In the genomic region with DNA sequence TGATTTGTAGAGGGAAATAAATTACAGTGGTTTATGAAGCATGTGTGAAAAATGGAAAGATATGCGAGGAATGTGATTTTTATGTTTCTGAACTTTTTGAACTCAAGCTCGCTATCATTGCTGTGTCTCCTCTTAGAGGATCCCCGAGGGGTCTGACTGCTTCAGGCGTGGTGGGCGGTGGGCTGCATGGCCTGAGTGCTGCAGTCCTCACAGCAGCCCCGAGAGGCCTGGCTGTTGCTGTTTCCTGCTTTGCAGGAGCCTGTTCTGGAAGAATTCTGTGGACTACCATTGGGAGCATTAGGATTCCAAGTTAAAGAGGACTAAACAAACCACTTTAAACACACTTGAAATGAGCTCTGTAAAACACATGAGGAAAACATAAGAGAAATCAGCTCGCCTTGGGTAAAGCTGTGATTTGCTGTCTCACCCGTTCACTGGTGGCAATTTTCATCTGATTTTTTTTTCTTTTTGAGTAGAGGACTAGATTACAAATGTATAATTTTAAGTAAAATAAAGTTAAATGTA, we compare ENCODE assay signal across 10 cellular contexts.
DNase-seq lines count a peak whose midpoint lies in the region; ATAC-seq and TF ChIP-seq lines count a peak whose summit lies in the region.
"Had no signal": no experiment of that assay in that cellular context is flagged by ENCODE, and none has a peak within 500 bp of the region (broad histone marks: within the 10 kb centered on the region; RNA-seq: fewer than 3 reads in every experiment).

No MANE protein-coding gene starts in this region.

- H3K14ac ChIP-seq in trophoblast cell (ENCODE audit: low read length): no peak overlapping the region

- no peak overlapping the region for H2BK12ac ChIP-seq in trophoblast cell (ENCODE audit: low read length)

- H2AFZ ChIP-seq in trophoblast cell (ENCODE audit: insufficient read depth, low read length, poor library complexity): no peak overlapping the region

- H3K4ac ChIP-seq in trophoblast cell (ENCODE audit: low read depth, low read length): no peak overlapping the region

- H3K36me3 Mint-ChIP-seq in T-cell: peaks cover 2% of the 10 kb centered on the region

- H3K23ac ChIP-seq in trophoblast cell (ENCODE audit: low read length): no peak overlapping the region

- no peak overlapping the region for H4K91ac ChIP-seq in trophoblast cell (ENCODE audit: low read depth, low read length)

- ATAC-seq in T-cell (replicated peaks in 1 of 4): no peak
- no peak for ATAC-seq in GM21825 (IDR thresholded peaks at IDR 0.05; ENCODE audit: unreplicated experiment)

- no peak overlapping the region for H2AK5ac ChIP-seq in trophoblast cell (ENCODE audit: low read length)

- no peaks in the 10 kb centered on the region for H3K27me3 ChIP-seq in SJCRH30
- no peaks in the 10 kb centered on the region for H3K27me3 ChIP-seq in trophoblast cell (ENCODE audit: insufficient read depth, low read length)

- peaks cover 71 to 84% (median 81%) of the 10 kb centered on the region in 3 donors for H3K4me1 Mint-ChIP-seq in T-cell

- no peak overlapping the region for H3K9ac ChIP-seq in trophoblast cell (ENCODE audit: low read length)

- POLR2A ChIA-PET in T-cell (lab: Charles Lee): interaction anchor here in 1 of 2 donors (0.6 to 1.0 kb wide), 3 partner anchors 23 to 34 kb away, joined by 3 to 4 read pairs (median 4); no protein-coding TSS in a partner anchor

- no peak for TF ChIP-seq CTCF in fibroblast of mammary gland (conservative IDR thresholded peaks at IDR 0.05; ENCODE audit: control insufficient read depth, insufficient read depth, low read depth, low read length)

- peak overlapping the region; percentile 47 for H3K4me2 ChIP-seq in trophoblast cell (ENCODE audit: low read length)

- H3K27me3 Mint-ChIP-seq in T-cell: no peaks in the 10 kb centered on the region
- H3K27me3 Mint-ChIP-seq: activated B cell treated with CpG ODN at 0.5 μM for 24 hours had no signal

- H2BK120ac ChIP-seq in trophoblast cell (ENCODE audit: insufficient read depth, low read length, poor library complexity): no peak overlapping the region

- H3K79me1 ChIP-seq in trophoblast cell (ENCODE audit: low read length): peaks cover 11% of the 10 kb centered on the region

- H3K9me3 ChIP-seq in SJCRH30 (replicated peaks) (no peaks in the 10 kb centered on the region), trophoblast cell (ENCODE audit: insufficient read depth, low read depth, low read length) (no peaks in the 10 kb centered on the region)

- no peak overlapping the region for H2BK5ac ChIP-seq in trophoblast cell (ENCODE audit: low read depth, low read length, poor library complexity)

- WGBS in trophoblast cell (ENCODE audit: extremely low coverage, insufficient coverage, insufficient read length): 100% methylated on average over 1 of the region's 8 CpGs

- peak; percentile 31 for DNase-seq in AG20443 (ENCODE audit: low spot score)
- no peak for DNase-seq in SJCRH30
- DNase-seq in fibroblast of mammary gland (ENCODE audit: low read depth): no peak
- peak in 1 of 2 donors; percentile 14 for DNase-seq in trophoblast cell
- no peak for DNase-seq in T-cell
- DNase-seq in stimulated activated CD4-positive, alpha-beta T cell treated with anti-CD3 and anti-CD28 coated beads, Interleukin-1b, Interleukin-23, amount 100 ng/mL, for 48 hours: no peak
- DNase-seq in GF-D8 (lab: John Stamatoyannopoulos, UW): no peak
- DNase-seq: activated B cell treated with CpG ODN at 0.5 μM for 24 hours, activated gamma-delta T cell had no signal

- H3K27ac Mint-ChIP-seq in T-cell: peak overlapping the region in 1 of 2 donors; percentile 64
- H3K27ac Mint-ChIP-seq: activated B cell treated with CpG ODN at 0.5 μM for 24 hours had no signal

- no peak overlapping the region for H4K12ac ChIP-seq in trophoblast cell (ENCODE audit: low read depth, low read length)

- H3K79me2 ChIP-seq in trophoblast cell (ENCODE audit: control insufficient read depth, insufficient read depth, low read length, poor library complexity): peaks cover 4% of the 10 kb centered on the region

- H3K27ac ChIP-seq in SJCRH30 (peak overlapping the region; percentile 18), trophoblast cell (ENCODE audit: low read depth, low read length) (peak overlapping the region; percentile 78)

- no peaks in the 10 kb centered on the region for H3K9me3 Mint-ChIP-seq in T-cell
- H3K9me3 Mint-ChIP-seq: activated B cell treated with CpG ODN at 0.5 μM for 24 hours had no signal

- H3K4me1 ChIP-seq in SJCRH30: peaks cover 20% of the 10 kb centered on the region
- H3K4me1 ChIP-seq in trophoblast cell (ENCODE audit: control insufficient read depth in 1 of 2, insufficient read depth in 2 of 2, low read length in 2 of 2): peaks cover 27% of the 10 kb centered on the region in 2 experiments

- CTCF ChIA-PET in T-cell (lab: Charles Lee): interaction anchor here (1.4 to 2.9 kb wide), 4 partner anchors 9 to 143 kb away, joined by 3 to 10 read pairs (median 5); no protein-coding TSS in a partner anchor

- peak overlapping the region; percentile 61 for H4K8ac ChIP-seq in trophoblast cell (ENCODE audit: low read depth, low read length)

- H3K36me3 ChIP-seq in SJCRH30 (0 out of 2 replicates have a peak, but pooled peaks cover 3% of the 10 kb centered on the region), trophoblast cell (ENCODE audit: control insufficient read depth in 1 of 2, insufficient read depth in 2 of 2, low read length in 2 of 2) (peaks cover 1 to 3% of the 10 kb centered on the region in 2 experiments)

- H3K4me3 ChIP-seq in SJCRH30: no peak overlapping the region
- peak overlapping the region; percentile 40 for H3K4me3 ChIP-seq in fibroblast of mammary gland (ENCODE audit: control insufficient read depth, low read depth, low read length)
- no peak overlapping the region for H3K4me3 ChIP-seq in trophoblast cell (ENCODE audit: low read depth, low read length)

- peak overlapping the region; percentile 70 for H3K18ac ChIP-seq in trophoblast cell (ENCODE audit: low read length)

- H3K4me3 Mint-ChIP-seq in T-cell: no peak overlapping the region
- H3K4me3 Mint-ChIP-seq: activated B cell treated with CpG ODN at 0.5 μM for 24 hours had no signal
